1 cellular context compared by ENCODE assay signal in genomic region chr2:152384992-152385391, GRCh38.
A peak's percentile ranks its signal among the peaks of the same experiment; 100 is the strongest.
TF ChIP-seq lines count a peak whose summit lies in the region.

No MANE protein-coding gene starts in this region.

TF ChIP-seq in HepG2, 621 proteins besides CTCF, POLR2A, EP300 and RAD21 (continued from another document and continues in another):
- TF ChIP-seq MNT (IDR thresholded peaks at IDR 0.05): no peak
- peak; percentile 16; the same call in 1 of the 2 replicates for TF ChIP-seq TCF7 (IDR thresholded peaks at IDR 0.05; ENCODE audit: low read depth)
- no peak for TF ChIP-seq TCF12 (IDR thresholded peaks at IDR 0.05)
- TF ChIP-seq TCF12 (CRISPR knock-in tag; IDR thresholded peaks at IDR 0.05): no peak
- no peak for TF ChIP-seq RARG (CRISPR knock-in tag; IDR thresholded peaks at IDR 0.05; ENCODE audit: low read depth)
- no peak for TF ChIP-seq MEF2D (CRISPR knock-in tag; IDR thresholded peaks at IDR 0.05)
- TF ChIP-seq SOX6 (IDR thresholded peaks at IDR 0.05): no peak
- TF ChIP-seq SOX6 (CRISPR knock-in tag; IDR thresholded peaks at IDR 0.05): no peak; the same call in 1 of the 2 replicates
- no peak for TF ChIP-seq SSRP1 (CRISPR knock-in tag; IDR thresholded peaks at IDR 0.05)
- TF ChIP-seq GMEB2 (CRISPR knock-in tag; IDR thresholded peaks at IDR 0.05; ENCODE audit: low read depth): no peak
- TF ChIP-seq ZNF614 (CRISPR knock-in tag; IDR thresholded peaks at IDR 0.05; ENCODE audit: borderline replicate concordance): peak; percentile 78; the same call in 1 of the 2 replicates
- no peak for TF ChIP-seq CENPT (CRISPR knock-in tag; IDR thresholded peaks at IDR 0.05; ENCODE audit: low read depth)
- TF ChIP-seq MIER2 (CRISPR knock-in tag; IDR thresholded peaks at IDR 0.05): no peak
- peak; percentile 89 for TF ChIP-seq HNF4G (IDR thresholded peaks at IDR 0.05; ENCODE audit: borderline replicate concordance, low read depth, low read length)
- TF ChIP-seq HNF4G (CRISPR knock-in tag; IDR thresholded peaks at IDR 0.05; ENCODE audit: borderline replicate concordance, low read depth): no peak
- TF ChIP-seq FOXJ3 (CRISPR knock-in tag; IDR thresholded peaks at IDR 0.05; ENCODE audit: borderline replicate concordance): peak; percentile 37; the same call in 1 of the 2 replicates
- TF ChIP-seq ATF7 (IDR thresholded peaks at IDR 0.05): no peak
- no peak for TF ChIP-seq ATF7 (CRISPR knock-in tag; IDR thresholded peaks at IDR 0.05)
- TF ChIP-seq RCOR2 (CRISPR knock-in tag; IDR thresholded peaks at IDR 0.05): peak; percentile 82
- TF ChIP-seq ZBTB33 (CRISPR knock-in tag; IDR thresholded peaks at IDR 0.05): no peak
- no peak for TF ChIP-seq ZSCAN29 (CRISPR knock-in tag; conservative IDR thresholded peaks at IDR 0.05)
- TF ChIP-seq ZNF660 (CRISPR knock-in tag; IDR thresholded peaks at IDR 0.05; ENCODE audit: borderline replicate concordance, low read depth): no peak
- no peak for TF ChIP-seq MBNL3 (CRISPR knock-in tag; conservative IDR thresholded peaks at IDR 0.05)
- no peak; the same call in 1 of the 2 replicates for TF ChIP-seq ZNF33B (CRISPR knock-in tag; IDR thresholded peaks at IDR 0.05)
- no peak for TF ChIP-seq NBN (conservative IDR thresholded peaks at IDR 0.05)
- TF ChIP-seq JARID2 (CRISPR knock-in tag; IDR thresholded peaks at IDR 0.05; ENCODE audit: insufficient replicate concordance): no peak
- peak; percentile 47; the same call in 1 of the 2 replicates for TF ChIP-seq PATZ1 (CRISPR knock-in tag; IDR thresholded peaks at IDR 0.05)
- no peak for TF ChIP-seq FLYWCH1 (CRISPR knock-in tag; IDR thresholded peaks at IDR 0.05)
- TF ChIP-seq ZKSCAN8 (CRISPR knock-in tag; IDR thresholded peaks at IDR 0.05; ENCODE audit: borderline replicate concordance): no peak
- TF ChIP-seq EHMT2 (IDR thresholded peaks at IDR 0.05; ENCODE audit: borderline replicate concordance, low read depth, low read length): no peak; the same call in 1 of the 2 replicates
- TF ChIP-seq WIZ (CRISPR knock-in tag; IDR thresholded peaks at IDR 0.05): no peak
- TF ChIP-seq, protein P1, sequence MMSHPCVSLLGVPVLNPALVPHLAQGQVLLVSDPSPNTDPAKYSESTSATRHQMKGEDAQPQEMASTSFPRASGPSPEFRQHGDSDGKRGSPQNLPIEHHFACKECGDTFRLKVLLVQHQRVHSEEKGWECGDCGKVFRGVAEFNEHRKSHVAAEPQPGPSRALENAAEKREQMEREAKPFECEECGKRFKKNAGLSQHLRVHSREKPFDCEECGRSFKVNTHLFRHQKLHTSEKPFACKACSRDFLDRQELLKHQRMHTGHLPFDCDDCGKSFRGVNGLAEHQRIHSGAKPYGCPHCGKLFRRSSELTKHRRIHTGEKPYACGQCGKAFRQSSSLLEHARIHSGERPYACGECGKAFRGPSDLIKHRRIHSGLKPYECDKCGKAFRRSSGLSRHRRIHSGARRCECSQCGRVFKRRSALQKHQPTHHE (CRISPR knock-in tag; IDR thresholded peaks at IDR 0.05; ENCODE audit: borderline replicate concordance): no peak
- TF ChIP-seq, protein P2, sequence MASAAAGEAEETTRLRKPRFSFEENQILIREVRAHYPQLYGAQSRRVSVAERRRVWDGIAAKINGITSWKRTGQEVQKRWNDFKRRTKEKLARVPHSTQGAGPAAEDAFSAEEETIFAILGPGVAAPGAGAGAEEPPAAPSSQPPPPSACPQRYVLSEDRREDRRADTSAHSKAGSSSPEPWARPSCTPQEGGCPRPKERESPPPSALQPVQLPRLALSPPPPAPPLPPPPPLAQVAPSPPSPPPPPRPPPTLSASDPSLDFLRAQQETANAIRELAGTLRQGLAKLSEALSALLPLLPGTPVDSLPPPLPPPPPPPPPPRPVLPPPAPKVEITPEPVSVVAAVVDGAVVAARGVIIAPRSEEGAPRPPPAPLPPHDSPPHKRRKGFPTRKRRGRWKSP (CRISPR knock-in tag; IDR thresholded peaks at IDR 0.05): no peak
- peak; percentile 39; the same call in 1 of the 2 replicates for TF ChIP-seq THAP11 (CRISPR knock-in tag; IDR thresholded peaks at IDR 0.05)
- TF ChIP-seq RBM22 (optimal IDR thresholded peaks at IDR 0.05; ENCODE audit: low read length): peak; percentile 27
- no peak for TF ChIP-seq MEIS1 (CRISPR knock-in tag; IDR thresholded peaks at IDR 0.05; ENCODE audit: borderline replicate concordance)
- TF ChIP-seq ISX (CRISPR knock-in tag; conservative IDR thresholded peaks at IDR 0.05): no peak
- no peak for TF ChIP-seq ETV5 (CRISPR knock-in tag; IDR thresholded peaks at IDR 0.05; ENCODE audit: borderline replicate concordance)
- TF ChIP-seq ZFP37 (CRISPR knock-in tag; IDR thresholded peaks at IDR 0.05; ENCODE audit: borderline replicate concordance): no peak
- TF ChIP-seq CCDC6 (CRISPR knock-in tag; IDR thresholded peaks at IDR 0.05): no peak
- TF ChIP-seq, protein P3, sequence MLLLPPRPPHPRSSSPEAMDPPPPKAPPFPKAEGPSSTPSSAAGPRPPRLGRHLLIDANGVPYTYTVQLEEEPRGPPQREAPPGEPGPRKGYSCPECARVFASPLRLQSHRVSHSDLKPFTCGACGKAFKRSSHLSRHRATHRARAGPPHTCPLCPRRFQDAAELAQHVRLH (CRISPR knock-in tag; IDR thresholded peaks at IDR 0.05; ENCODE audit: borderline replicate concordance, low read depth): no peak
- TF ChIP-seq ZNF441 (CRISPR knock-in tag; IDR thresholded peaks at IDR 0.05; ENCODE audit: borderline replicate concordance): no peak
- no peak for TF ChIP-seq RFX5 (IDR thresholded peaks at IDR 0.05; ENCODE audit: low read depth, low read length)
- no peak for TF ChIP-seq TRAFD1 (CRISPR knock-in tag; IDR thresholded peaks at IDR 0.05; ENCODE audit: borderline replicate concordance)
- peak; percentile 40; the same call in 1 of the 2 replicates for TF ChIP-seq ZNF644 (CRISPR knock-in tag; IDR thresholded peaks at IDR 0.05; ENCODE audit: low read depth)
- TF ChIP-seq GTF3A (CRISPR knock-in tag; conservative IDR thresholded peaks at IDR 0.05): no peak
- no peak for TF ChIP-seq ZNF720 (CRISPR knock-in tag; IDR thresholded peaks at IDR 0.05)
- TF ChIP-seq NCOR1 (IDR thresholded peaks at IDR 0.05; ENCODE audit: borderline replicate concordance, low read length): peak; percentile 61; the same call in 1 of the 2 replicates
- TF ChIP-seq MTA3 (CRISPR knock-in tag; IDR thresholded peaks at IDR 0.05): no peak
